ENCODE assay signal across 9 cellular contexts in the genomic region with DNA sequence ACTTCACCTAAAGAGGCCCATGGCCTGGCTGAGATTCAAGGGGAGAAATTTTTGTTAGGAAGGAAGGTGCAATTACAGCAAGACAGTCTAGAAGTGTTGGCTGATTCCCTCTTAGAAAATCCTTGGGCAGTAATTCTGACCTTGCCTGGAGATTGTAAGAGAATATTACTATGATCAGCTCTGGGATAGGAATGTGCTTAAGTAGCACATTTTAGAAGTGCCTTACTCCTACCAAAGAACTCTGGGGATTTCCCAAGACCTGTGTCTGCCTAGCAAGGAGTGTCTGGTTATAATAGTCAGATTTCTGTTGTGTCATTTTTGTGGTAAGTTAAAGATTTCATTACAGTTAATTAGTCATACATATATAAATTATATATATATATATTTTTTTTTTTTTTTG. TPM values are rescaled to one million over a fixed set of nuclear protein-coding genes. Genes with fewer than 3 reads are reported as not detected.
DNase-seq lines count a peak whose midpoint lies in the region; ATAC-seq and TF ChIP-seq lines count a peak whose summit lies in the region.
"Had no signal": no experiment of that assay in that cellular context is flagged by ENCODE, and none has a peak within 500 bp of the region (broad histone marks: within the 10 kb centered on the region; RNA-seq: fewer than 3 reads in every experiment).

No MANE protein-coding gene starts in this region.

- TF ChIP-seq CTCF in GM10248 (IDR thresholded peaks at IDR 0.05; ENCODE audit: control extremely low read depth, extremely low read depth, low read depth, missing control alignments) = no peak
- no peak for TF ChIP-seq CTCF in OCI-LY3 (IDR thresholded peaks at IDR 0.05; ENCODE audit: low read depth, low read length)
- no peak for TF ChIP-seq CTCF in epithelial cell of esophagus (IDR thresholded peaks at IDR 0.05; ENCODE audit: insufficient read depth, low read depth, low read length, missing control alignments)
- no peak for TF ChIP-seq CTCF in retinal pigment epithelial cell (conservative IDR thresholded peaks at IDR 0.05; ENCODE audit: low read depth, low read length)
- TF ChIP-seq CTCF in suprapubic skin (IDR thresholded peaks at IDR 0.05) = no peak

- POLR2A ChIA-PET in GM10248 (lab: Yijun Ruan, JAX) = no interaction called here

- H3K4me3 ChIP-seq in OCI-LY3 (ENCODE audit: low read length) = no peak overlapping the region
- H3K4me3 ChIP-seq in epithelial cell of esophagus (ENCODE audit: low read length) = no peak overlapping the region
- no peak overlapping the region for H3K4me3 ChIP-seq in retinal pigment epithelial cell (ENCODE audit: low read length)
- H3K4me3 ChIP-seq in suprapubic skin = no peak overlapping the region

- H3K27ac ChIP-seq in OCI-LY3 (ENCODE audit: low read length) (no peak overlapping the region), suprapubic skin (no peak overlapping the region)

- no peak overlapping the region for H2AFZ ChIP-seq in OCI-LY3 (ENCODE audit: low read depth, low read length)

- H3K9ac ChIP-seq in OCI-LY3 (ENCODE audit: low read length) = no peak overlapping the region

- TF ChIP-seq POLR2A in suprapubic skin (IDR thresholded peaks at IDR 0.05) (no peak), GM18505 (IDR thresholded peaks at IDR 0.05; ENCODE audit: borderline replicate concordance, extremely low read depth, insufficient read depth, insufficient read length) (no peak)

- TF ChIP-seq EP300 in suprapubic skin (IDR thresholded peaks at IDR 0.05) = no peak

- H3K4me2 ChIP-seq in OCI-LY3 (ENCODE audit: low read length) = peak overlapping the region; percentile 13; the same call in 1 of the 2 replicates

- ATAC-seq in GM18505 (IDR thresholded peaks at IDR 0.05; ENCODE audit: unreplicated experiment) = no peak

- CTCF ChIA-PET in GM10248 (lab: Yijun Ruan, JAX) = interaction anchor here (2.3 kb wide), 1 partner anchor 17 kb away, joined by 7 read pairs; no protein-coding TSS in a partner anchor

- no peaks in the 10 kb centered on the region for H4K20me1 ChIP-seq in OCI-LY3 (ENCODE audit: insufficient read depth, low read length)

- DNase-seq in GM10248 (ENCODE audit: extremely low spot score) (peak; percentile 16), epithelial cell of esophagus (ENCODE audit: low read depth) (peak; percentile 94), retinal pigment epithelial cell (ENCODE audit: low read depth) (peak; percentile 82), suprapubic skin (ENCODE audit: low spot score in 2 of 2) (no peak), NCI-H1417 (lab: John Stamatoyannopoulos, UW) (no peak)
- DNase-seq: effector CD4-positive, alpha-beta T cell; NCI-H2171 had no signal

- H3K9me3 ChIP-seq in OCI-LY3 (ENCODE audit: insufficient read depth, low read length) (no peaks in the 10 kb centered on the region), suprapubic skin (no peaks in the 10 kb centered on the region)

- H3K79me2 ChIP-seq in OCI-LY3 (ENCODE audit: low read length) = no peaks in the 10 kb centered on the region

- peaks cover 11% of the 10 kb centered on the region for H3K4me1 ChIP-seq in OCI-LY3 (ENCODE audit: low read length)
- no peaks in the 10 kb centered on the region for H3K4me1 ChIP-seq in suprapubic skin

- H3K36me3 ChIP-seq in OCI-LY3 (replicated peaks; ENCODE audit: low read depth, low read length) (no peaks in the 10 kb centered on the region), suprapubic skin (no peaks in the 10 kb centered on the region)

- no peaks in the 10 kb centered on the region for H3K27me3 ChIP-seq in OCI-LY3 (ENCODE audit: low read depth, low read length)
- no peaks in the 10 kb centered on the region for H3K27me3 ChIP-seq in suprapubic skin

RNA-seq across cellular contexts. Expression of a gene that starts 52.3 kb away (rescaled TPM):
- 10 to 100 TPM in 3 of 4 donors, 1 to 10 TPM in 1; 6.4 to 17.9 (median 14.0) TPM for total RNA-seq in suprapubic skin

RNA-seq across cellular contexts. Expression of a gene that starts 52.4 kb away (rescaled TPM):
- 1 to 10 TPM; 3.8 to 6.3 (median 5.3) TPM for total RNA-seq in suprapubic skin

Comparison
In these comparisons a context has a peak if more than half of its experiments do, and no peak if none do; other contexts are left out.
1. DNase-seq: peak in GM10248 (single experiment), epithelial cell of esophagus (single experiment) and retinal pigment epithelial cell (single experiment); none in suprapubic skin (0 of 2) and NCI-H1417 (0 of 3).